1 cellular context compared by ENCODE assay signal in the genomic region with DNA sequence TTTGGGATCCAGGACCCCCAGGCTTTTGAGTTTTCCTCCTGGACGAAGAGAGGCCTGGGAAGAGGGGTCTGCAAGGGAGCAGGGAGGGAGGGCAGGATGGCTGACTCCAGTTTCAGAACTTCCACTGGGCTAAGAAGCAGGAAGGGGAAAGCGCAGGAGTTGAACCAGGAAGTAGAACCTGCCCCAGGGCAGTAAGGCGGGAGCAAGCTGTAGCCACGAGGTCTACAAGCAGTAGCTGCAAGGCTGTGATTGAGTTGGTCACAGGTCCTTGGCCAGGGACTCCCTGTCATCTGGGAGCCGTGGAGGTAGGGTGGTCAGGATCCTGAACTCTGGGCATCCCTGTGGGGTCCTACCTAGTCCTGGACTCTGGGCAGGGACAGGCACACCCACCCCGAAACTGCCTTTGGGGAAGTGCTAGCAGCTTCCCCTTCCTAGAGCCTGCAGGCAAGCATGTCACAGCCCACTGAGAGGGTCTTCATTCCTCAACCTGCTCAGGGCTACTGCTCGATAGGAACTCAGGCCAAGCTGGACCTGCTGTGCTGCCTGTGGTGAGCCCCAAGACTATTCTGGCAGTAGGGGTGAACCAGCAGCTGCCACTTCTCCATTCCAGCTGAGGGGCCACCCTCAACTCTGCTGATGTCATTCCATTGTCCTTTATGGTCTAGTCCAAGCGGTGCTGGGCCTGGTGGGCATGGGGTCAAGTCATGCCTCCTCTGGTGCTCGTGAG.
A peak's percentile ranks its signal among the peaks of the same experiment; 100 is the strongest.
TF ChIP-seq lines count a peak whose summit lies in the region.

No MANE protein-coding gene starts in this region.

TF ChIP-seq in K562, 482 proteins besides CTCF, POLR2A, EP300 and RAD21:
- TF ChIP-seq NFE2 (IDR thresholded peaks at IDR 0.05; ENCODE audit: low read depth) = no peak
- no peak for TF ChIP-seq ZNF212 (CRISPR knock-in tag; IDR thresholded peaks at IDR 0.05)
- TF ChIP-seq SNRNP70 (optimal IDR thresholded peaks at IDR 0.05; ENCODE audit: low read depth, low read length) = no peak
- TF ChIP-seq ZNF77 (CRISPR knock-in tag; IDR thresholded peaks at IDR 0.05) = no peak
- TF ChIP-seq NR2C2 (CRISPR knock-in tag; IDR thresholded peaks at IDR 0.05) = no peak
- 0 out of 2 replicates have a peak, but pooled peaks have one; percentile 17 for TF ChIP-seq NR2C2 (tag; IDR thresholded peaks at IDR 0.05)
- TF ChIP-seq, protein P1, sequence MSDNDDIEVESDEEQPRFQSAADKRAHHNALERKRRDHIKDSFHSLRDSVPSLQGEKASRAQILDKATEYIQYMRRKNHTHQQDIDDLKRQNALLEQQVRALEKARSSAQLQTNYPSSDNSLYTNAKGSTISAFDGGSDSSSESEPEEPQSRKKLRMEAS (CRISPR knock-in tag; IDR thresholded peaks at IDR 0.05) = 0 out of 2 replicates have a peak, but pooled peaks have one; percentile 11
- TF ChIP-seq, protein P2, sequence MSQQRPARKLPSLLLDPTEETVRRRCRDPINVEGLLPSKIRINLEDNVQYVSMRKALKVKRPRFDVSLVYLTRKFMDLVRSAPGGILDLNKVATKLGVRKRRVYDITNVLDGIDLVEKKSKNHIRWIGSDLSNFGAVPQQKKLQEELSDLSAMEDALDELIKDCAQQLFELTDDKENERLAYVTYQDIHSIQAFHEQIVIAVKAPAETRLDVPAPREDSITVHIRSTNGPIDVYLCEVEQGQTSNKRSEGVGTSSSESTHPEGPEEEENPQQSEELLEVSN (IDR thresholded peaks at IDR 0.05; ENCODE audit: borderline replicate concordance in 1 of 2, extremely low read depth in 1 of 2, insufficient read depth in 1 of 2, insufficient read length in 1 of 2, low read depth in 1 of 2, low read length in 1 of 2, poor library complexity in 1 of 2, severe bottlenecking in 1 of 2) = peak; percentile 63 to 67
- no peak for TF ChIP-seq TCF7L2 (IDR thresholded peaks at IDR 0.05; ENCODE audit: low read depth, low read length)
- no peak for TF ChIP-seq NR3C1 (CRISPR knock-in tag; IDR thresholded peaks at IDR 0.05)
- TF ChIP-seq ZNF644 (tag; IDR thresholded peaks at IDR 0.05; ENCODE audit: low read depth) = no peak
- TF ChIP-seq, protein P3, sequence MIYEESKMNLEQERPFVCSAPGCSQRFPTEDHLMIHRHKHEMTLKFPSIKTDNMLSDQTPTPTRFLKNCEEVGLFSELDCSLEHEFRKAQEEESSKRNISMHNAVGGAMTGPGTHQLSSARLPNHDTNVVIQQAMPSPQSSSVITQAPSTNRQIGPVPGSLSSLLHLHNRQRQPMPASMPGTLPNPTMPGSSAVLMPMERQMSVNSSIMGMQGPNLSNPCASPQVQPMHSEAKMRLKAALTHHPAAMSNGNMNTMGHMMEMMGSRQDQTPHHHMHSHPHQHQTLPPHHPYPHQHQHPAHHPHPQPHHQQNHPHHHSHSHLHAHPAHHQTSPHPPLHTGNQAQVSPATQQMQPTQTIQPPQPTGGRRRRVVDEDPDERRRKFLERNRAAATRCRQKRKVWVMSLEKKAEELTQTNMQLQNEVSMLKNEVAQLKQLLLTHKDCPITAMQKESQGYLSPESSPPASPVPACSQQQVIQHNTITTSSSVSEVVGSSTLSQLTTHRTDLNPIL (CRISPR knock-in tag; IDR thresholded peaks at IDR 0.05) = no peak
- no peak for TF ChIP-seq ZNF584 (CRISPR knock-in tag; IDR thresholded peaks at IDR 0.05; ENCODE audit: low read depth)
- TF ChIP-seq, protein P4, sequence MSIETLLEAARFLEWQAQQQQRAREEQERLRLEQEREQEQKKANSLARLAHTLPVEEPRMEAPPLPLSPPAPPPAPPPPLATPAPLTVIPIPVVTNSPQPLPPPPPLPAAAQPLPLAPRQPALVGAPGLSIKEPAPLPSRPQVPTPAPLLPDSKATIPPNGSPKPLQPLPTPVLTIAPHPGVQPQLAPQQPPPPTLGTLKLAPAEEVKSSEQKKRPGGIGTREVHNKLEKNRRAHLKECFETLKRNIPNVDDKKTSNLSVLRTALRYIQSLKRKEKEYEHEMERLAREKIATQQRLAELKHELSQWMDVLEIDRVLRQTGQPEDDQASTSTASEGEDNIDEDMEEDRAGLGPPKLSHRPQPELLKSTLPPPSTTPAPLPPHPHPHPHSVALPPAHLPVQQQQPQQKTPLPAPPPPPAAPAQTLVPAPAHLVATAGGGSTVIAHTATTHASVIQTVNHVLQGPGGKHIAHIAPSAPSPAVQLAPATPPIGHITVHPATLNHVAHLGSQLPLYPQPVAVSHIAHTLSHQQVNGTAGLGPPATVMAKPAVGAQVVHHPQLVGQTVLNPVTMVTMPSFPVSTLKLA (conservative IDR thresholded peaks at IDR 0.05) = no peak
- TF ChIP-seq NR2C1 (IDR thresholded peaks at IDR 0.05) = peak; percentile 58; the same call in 1 of the 2 replicates
- peak; percentile 42; the same call in 1 of the 2 replicates for TF ChIP-seq NR2C1 (tag; IDR thresholded peaks at IDR 0.05)
- TF ChIP-seq SMAD4 (CRISPR knock-in tag; conservative IDR thresholded peaks at IDR 0.05) = no peak
- TF ChIP-seq CREBBP (IDR thresholded peaks at IDR 0.05; ENCODE audit: low read depth, low read length) = no peak
